15 cellular contexts compared by ENCODE assay signal in the genomic region with DNA sequence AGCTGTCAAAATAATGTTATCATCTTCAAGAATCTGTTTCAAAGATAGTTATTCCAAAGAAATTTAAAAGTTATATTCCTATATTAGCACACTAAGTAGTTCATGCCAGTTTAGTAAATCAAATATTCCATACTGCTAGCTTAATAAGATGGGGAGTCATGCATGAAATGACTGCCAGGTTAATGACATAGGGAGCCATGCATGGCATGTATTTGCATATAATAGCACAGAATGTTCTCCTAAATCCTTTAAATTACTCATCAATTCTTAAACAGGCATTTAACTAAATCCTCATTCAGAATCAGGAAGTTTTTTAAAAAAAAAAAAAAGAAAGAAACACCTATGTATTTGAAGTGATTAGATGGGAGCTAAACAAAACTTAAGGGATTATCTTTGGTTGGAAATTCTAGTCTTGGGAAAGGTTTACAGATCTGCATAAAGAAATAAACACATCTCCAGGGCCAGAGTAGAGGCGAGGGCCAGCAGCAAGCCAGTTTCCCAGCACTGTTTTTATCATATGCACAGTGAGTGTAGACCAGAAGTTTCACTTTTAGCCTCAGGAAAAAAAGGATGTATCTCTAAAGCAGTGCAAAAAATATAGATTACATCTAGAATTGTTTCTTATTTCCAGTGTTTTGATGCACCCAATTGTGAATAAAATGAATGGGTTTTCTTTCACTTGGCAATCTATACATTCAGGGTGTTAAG.
DNase-seq lines count a peak whose midpoint lies in the region; ATAC-seq and TF ChIP-seq lines count a peak whose summit lies in the region.
"Had no signal": no experiment of that assay in that cellular context is flagged by ENCODE, and none has a peak within 500 bp of the region (broad histone marks: within the 10 kb centered on the region; RNA-seq: fewer than 3 reads in every experiment).

No MANE protein-coding gene starts in this region.

- H3K27me3 ChIP-seq in fibroblast of lung (ENCODE audit: control insufficient read depth, insufficient read depth, low read length), result no peaks in the 10 kb centered on the region
- H3K27me3 ChIP-seq: right atrium auricular region, thyroid gland had no signal

- H3K36me3 ChIP-seq in fibroblast of lung (ENCODE audit: control insufficient read depth, insufficient read depth, low read length), result no peaks in the 10 kb centered on the region
- H3K36me3 ChIP-seq in OCI-LY7 (ENCODE audit: insufficient read depth, low read length), result no peaks in the 10 kb centered on the region
- H3K36me3 ChIP-seq: lower lobe of right lung, right atrium auricular region, thyroid gland had no signal

- CTCF ChIA-PET in OCI-LY7 (lab: Charles Lee; ENCODE audit: unreplicated experiment), result no interaction called here

- H3K9me3 ChIP-seq in fibroblast of lung (ENCODE audit: control insufficient read depth, insufficient read depth, low read depth, low read length) (no peaks in the 10 kb centered on the region), OCI-LY7 (ENCODE audit: low read length) (no peaks in the 10 kb centered on the region)
- H3K9me3 ChIP-seq: lower lobe of right lung, right atrium auricular region, thyroid gland had no signal

- H2AFZ ChIP-seq in fibroblast of lung (ENCODE audit: low read length) (peak overlapping the region; percentile 12), OCI-LY7 (ENCODE audit: low read length) (no peak overlapping the region)
- H2AFZ ChIP-seq: PC-9 had no signal

- no peaks in the 10 kb centered on the region for H3K9me2 ChIP-seq in OCI-LY7 (ENCODE audit: insufficient read depth, low read length)

- H3K27ac ChIP-seq in fibroblast of lung (ENCODE audit: insufficient read depth, low read length), result no peak overlapping the region
- H3K27ac ChIP-seq in OCI-LY7 (ENCODE audit: low read depth, low read length, poor library complexity, severe bottlenecking), result no peak overlapping the region
- H3K27ac ChIP-seq: lower lobe of right lung, PC-9, right atrium auricular region, thyroid gland had no signal

- no peak overlapping the region for H3K4me3 ChIP-seq in fibroblast of lung (replicated peaks in 1 of 4; ENCODE audit: control extremely low read depth in 1 of 4, insufficient read depth in 1 of 4, low read depth in 3 of 4, low read length in 4 of 4)
- no peak overlapping the region for H3K4me3 ChIP-seq in OCI-LY7 (ENCODE audit: low read depth, low read length, poor library complexity, severe bottlenecking)
- H3K4me3 ChIP-seq: lower lobe of right lung, PC-9, right atrium auricular region, thyroid gland had no signal

- DNase-seq in fibroblast of lung (ENCODE audit: low read depth in 2 of 2), result peak in 1 of 2 donors; percentile 45
- DNase-seq in OCI-LY7 (ENCODE audit: low spot score), result no peak
- DNase-seq in NCI-H2081 treated with DMSO at 0.1 percent for 48 hours (lab: John Stamatoyannopoulos, UW), result no peak
- DNase-seq: activated naive CD8-positive, alpha-beta T cell treated with anti-CD3 and anti-CD28 coated beads, Interleukin-2, amount 10 ng/mL, durations not matched to agents 7 days and 5 days; activated T-cell treated with anti-CD3 and anti-CD28 coated beads, Interleukin-2, amount 50 U/mL, for 48 hours; central memory CD4-positive, alpha-beta T cell; lower lobe of right lung; PC-9; thyroid gland had no signal

- H3K9ac ChIP-seq in fibroblast of lung (ENCODE audit: insufficient read depth, low read length), result no peak overlapping the region

- H3K4me2 ChIP-seq in fibroblast of lung (ENCODE audit: extremely low read depth, insufficient read depth, low read length) (peak overlapping the region; percentile 37), OCI-LY7 (ENCODE audit: low read length) (no peak overlapping the region)
- H3K4me2 ChIP-seq: PC-9 had no signal

- BruUV-seq in OCI-LY7 (replicated peaks; lab: Mats Ljungman, UMichigan), result no TSS peak

- H3K4me1 ChIP-seq in fibroblast of lung (ENCODE audit: control insufficient read depth, extremely low read depth, insufficient read depth, low read length), result no peaks in the 10 kb centered on the region
- no peaks in the 10 kb centered on the region for H3K4me1 ChIP-seq in OCI-LY7 (ENCODE audit: insufficient read depth, low read length, poor library complexity, severe bottlenecking)
- H3K4me1 ChIP-seq: lower lobe of right lung, right atrium auricular region, thyroid gland had no signal

- H4K20me1 ChIP-seq in fibroblast of lung (ENCODE audit: control insufficient read depth, extremely low read depth, insufficient read depth, low read length), result no peaks in the 10 kb centered on the region
- no peaks in the 10 kb centered on the region for H4K20me1 ChIP-seq in OCI-LY7 (ENCODE audit: insufficient read depth, low read length)

- intact Hi-C loops in OCI-LY7 (cut with micrococcal nuclease; ENCODE audit: unreplicated experiment), result no loop called here

- ATAC-seq in GM18502 (IDR thresholded peaks at IDR 0.05; ENCODE audit: poor library complexity, unreplicated experiment), result peak; percentile 63
- peak; percentile 59 for ATAC-seq in GM21619 (IDR thresholded peaks at IDR 0.05; ENCODE audit: unreplicated experiment)
- ATAC-seq in HG03432 (IDR thresholded peaks at IDR 0.05; ENCODE audit: unreplicated experiment), result peak; percentile 66
- no peak for ATAC-seq in GM18868 (IDR thresholded peaks at IDR 0.05; ENCODE audit: unreplicated experiment)
- ATAC-seq in GM19023 (IDR thresholded peaks at IDR 0.05; ENCODE audit: unreplicated experiment), result no peak
- ATAC-seq: lower lobe of right lung had no signal

- H3K79me2 ChIP-seq in fibroblast of lung (ENCODE audit: control insufficient read depth, insufficient read depth, low read length) (no peaks in the 10 kb centered on the region), OCI-LY7 (ENCODE audit: insufficient read depth, low read depth, low read length) (no peaks in the 10 kb centered on the region)

- TF ChIP-seq CTCF in fibroblast of lung (conservative IDR thresholded peaks at IDR 0.05 in 1 of 2, IDR thresholded peaks at IDR 0.05 in 1 of 2; ENCODE audit: low read depth in 1 of 2, low read length in 2 of 2) (no peak), OCI-LY7 (conservative IDR thresholded peaks at IDR 0.05; ENCODE audit: low read length) (no peak)

- POLR2A ChIA-PET in OCI-LY7 (lab: Charles Lee), result interaction anchor here (1.0 kb wide), 1 partner anchor 12 kb away, joined by 3 read pairs; no protein-coding TSS in a partner anchor

Comparison
In these comparisons a context has a peak if more than half of its experiments do, and no peak if none do; other contexts are left out.
1. ATAC-seq: peak in GM18502 (single experiment), GM21619 (single experiment) and HG03432 (single experiment); none in GM18868 (single experiment) and GM19023 (single experiment).